Comparison of ENCODE assay signal across 30 cellular contexts in genomic region chr11:68262544-68262827, GRCh38.
"Had no signal": no experiment of that assay in that cellular context is flagged by ENCODE, and none has a peak within 500 bp of the region (broad histone marks: within the 10 kb centered on the region; RNA-seq: fewer than 3 reads in every experiment).

No MANE protein-coding gene starts in this region.

- H3K4me1 ChIP-seq: testis had no signal

- FAIRE-seq: islet of Langerhans, kidney had no signal

- H3K36me3 ChIP-seq: ovary had no signal

- H3K27ac Mint-ChIP-seq: nephron, progenitor cell of endocrine pancreas had no signal

- H3K27me3 ChIP-seq: left lung, neutrophil, ovary, right atrium auricular region, stomach, testis, thyroid gland, transverse colon, upper lobe of left lung, vagina had no signal

- H3K9me3 Mint-ChIP-seq: immature natural killer cell; naive thymus-derived CD8-positive, alpha-beta T cell; nephron; neural crest cell had no signal

- ATAC-seq: left colon; left lung; lower lobe of right lung; naive thymus-derived CD8-positive, alpha-beta T cell; sciatic nerve; stimulated activated naive B cell treated with anti-CD40 and anti-IgM and Interleukin-4, amounts not matched to agents 10 μg/mL and 1 μg/mL and 100 μg/mL, for 72 hours; stimulated activated naive CD8-positive, alpha-beta T cell treated with anti-CD3 and anti-CD28 coated beads, Interleukin-15, Interleukin-2, amounts not matched to agents 100 U/mL and 50 U/mL, for 24 hours had no signal

- H3K27ac ChIP-seq: left lung, lower lobe of right lung, neutrophil, ovary, right atrium auricular region, skin epidermis, stomach, testis, thyroid gland, transverse colon, upper lobe of left lung, vagina had no signal

- H3K4me3 ChIP-seq: left lung, lower lobe of right lung, ovary, right atrium auricular region, skin epidermis, stomach, testis, thyroid gland, transverse colon, upper lobe of left lung, vagina had no signal

- DNase-seq: immature natural killer cell; kidney; left colon; left lung; lower lobe of right lung; mammary epithelial cell; mesenchymal stem cell; naive thymus-derived CD8-positive, alpha-beta T cell; occipital lobe; ovary; stimulated activated CD4-positive, alpha-beta T cell treated with anti-CD3 and anti-CD28 coated beads, Interleukin-12 subunit alpha, Interleukin-12 subunit beta, amount 100 ng/mL, for 4 hours; stimulated activated CD4-positive, alpha-beta T cell treated with anti-CD3 and anti-CD28 coated beads, Interleukin-15, amount 100 ng/mL, for 24 hours; stimulated activated CD4-positive, alpha-beta T cell treated with anti-CD3 and anti-CD28 coated beads, Interleukin-2, amount 100 ng/mL, for 24 hours; stimulated activated CD4-positive, alpha-beta T cell treated with anti-CD3 and anti-CD28 coated beads, Interleukin-4, amount 100 ng/mL, for 1 hour; stimulated activated naive B cell treated with anti-CD40 and anti-IgM and Interleukin-4, amounts not matched to agents 10 μg/mL and 1 μg/mL and 100 μg/mL, for 72 hours; stimulated activated naive CD8-positive, alpha-beta T cell treated with anti-CD3 and anti-CD28 coated beads, Interleukin-15, Interleukin-2, amounts not matched to agents 100 U/mL and 50 U/mL, for 24 hours; stomach; testis; thyroid gland; transverse colon had no signal

- H3K9me3 ChIP-seq: left lung, lower lobe of right lung, neutrophil, ovary, right atrium auricular region, stomach, testis, thyroid gland, transverse colon, upper lobe of left lung, vagina had no signal

- H3K4me3 Mint-ChIP-seq: immature natural killer cell; naive thymus-derived CD8-positive, alpha-beta T cell; nephron; neural crest cell; stimulated activated naive B cell treated with anti-CD40 and anti-IgM and Interleukin-4, amounts not matched to agents 10 μg/mL and 1 μg/mL and 100 μg/mL, for 72 hours had no signal

- H3K27me3 Mint-ChIP-seq: naive thymus-derived CD8-positive, alpha-beta T cell; stimulated activated naive B cell treated with anti-CD40 and anti-IgM and Interleukin-4, amounts not matched to agents 10 μg/mL and 1 μg/mL and 100 μg/mL, for 72 hours had no signal
